ENCODE assay signal across 7 cellular contexts in genomic region chr6:143027058-143027457, GRCh38. TPM values are rescaled to one million over a fixed set of nuclear protein-coding genes. Genes with fewer than 3 reads are reported as not detected.
DNase-seq lines count a peak whose midpoint lies in the region; ATAC-seq and TF ChIP-seq lines count a peak whose summit lies in the region.

No MANE protein-coding gene starts in this region.

- H3K27me3 ChIP-seq in Peyer's patch (no peaks in the 10 kb centered on the region), hepatocyte (no peaks in the 10 kb centered on the region)

- H3K4me1 ChIP-seq in Peyer's patch: no peaks in the 10 kb centered on the region
- H3K4me1 ChIP-seq in hepatocyte (ENCODE audit: insufficient read depth): no peaks in the 10 kb centered on the region

- DNase-seq in Peyer's patch (peak in 2 of 3 donors; percentile 45 to 75), hepatocyte (ENCODE audit: low spot score) (peak; percentile 20)
- DNase-seq in activated naive CD4-positive, alpha-beta T cell treated with anti-CD3 and anti-CD28 coated beads, Interleukin-2, amount 50 U/mL, for 72 hours (ENCODE audit: low spot score in 2 of 2): peak in 1 of 2 donors; percentile 45
- DNase-seq in stimulated activated CD4-positive, alpha-beta T cell treated with anti-CD3 and anti-CD28 coated beads, Interleukin-15, amount 100 ng/mL, for 24 hours: peak; percentile 63

- H3K9me2 ChIP-seq in hepatocyte (replicated peaks; ENCODE audit: insufficient read depth): no peaks in the 10 kb centered on the region

- TF ChIP-seq CTCF in Peyer's patch (IDR thresholded peaks at IDR 0.05) (peak; percentile 37 to 57 (median 49)), hepatocyte (IDR thresholded peaks at IDR 0.05; ENCODE audit: poor library complexity) (peak; percentile 34)

- no peak overlapping the region for H3K4me3 ChIP-seq in Peyer's patch
- no peak overlapping the region for H3K4me3 ChIP-seq in hepatocyte

- H3K36me3 ChIP-seq in Peyer's patch: no peaks in the 10 kb centered on the region
- no peaks in the 10 kb centered on the region for H3K36me3 ChIP-seq in hepatocyte (replicated peaks; ENCODE audit: insufficient read depth, low read depth)

- H3K27ac Mint-ChIP-seq in activated naive CD4-positive, alpha-beta T cell treated with anti-CD3 and anti-CD28 coated beads, Interleukin-2, amount 50 U/mL, for 72 hours: no peak overlapping the region

- peaks cover 0 to 11% of the 10 kb centered on the region in 2 donors for H3K36me3 Mint-ChIP-seq in activated naive CD4-positive, alpha-beta T cell treated with anti-CD3 and anti-CD28 coated beads, Interleukin-2, amount 50 U/mL, for 72 hours

- ATAC-seq in GM19023 (IDR thresholded peaks at IDR 0.05; ENCODE audit: unreplicated experiment) (peak; percentile 64), HG03039 (IDR thresholded peaks at IDR 0.05; ENCODE audit: unreplicated experiment) (no peak), HG03571 (IDR thresholded peaks at IDR 0.05; ENCODE audit: unreplicated experiment) (no peak)
- peak; percentile 48 to 54 for ATAC-seq in activated naive CD4-positive, alpha-beta T cell treated with anti-CD3 and anti-CD28 coated beads, Interleukin-2, amount 50 U/mL, for 72 hours

- H3K79me2 ChIP-seq in hepatocyte: no peaks in the 10 kb centered on the region

- H2AFZ ChIP-seq in hepatocyte: no peak overlapping the region

- H4K20me1 ChIP-seq in hepatocyte (ENCODE audit: insufficient read depth, poor library complexity, severe bottlenecking): no peaks in the 10 kb centered on the region

- H3K9me3 ChIP-seq in Peyer's patch (no peaks in the 10 kb centered on the region), hepatocyte (ENCODE audit: low read depth) (no peaks in the 10 kb centered on the region)

- no peak overlapping the region for H3K4me2 ChIP-seq in hepatocyte

- peaks cover 0 to 10% of the 10 kb centered on the region in 2 donors for H3K9me3 Mint-ChIP-seq in activated naive CD4-positive, alpha-beta T cell treated with anti-CD3 and anti-CD28 coated beads, Interleukin-2, amount 50 U/mL, for 72 hours

- 58% methylated on average over 5 of the region's 5 CpGs for WGBS in hepatocyte (ENCODE audit: low lambda C conversion rate, missing lambda C conversion rate)

- no peak for TF ChIP-seq POLR2A in Peyer's patch (IDR thresholded peaks at IDR 0.05)

- H3K27ac ChIP-seq in Peyer's patch: no peak overlapping the region
- no peak overlapping the region for H3K27ac ChIP-seq in hepatocyte

RNA-seq across cellular contexts. Expression of gene AIG1, which starts 33.6 kb away (rescaled TPM):
- total RNA-seq in Peyer's patch: 100 to 1,000 TPM in 1 of 4 donors, 10 to 100 TPM in 2, 1 to 10 TPM in 1; 9.1 to 133 (median 84.9) TPM
- 10 to 100 TPM; 15.5 to 34.8 TPM for total RNA-seq in activated naive CD4-positive, alpha-beta T cell treated with anti-CD3 and anti-CD28 coated beads, Interleukin-2, amount 50 U/mL, for 72 hours
- 102 and 103 TPM in 2 replicates for total RNA-seq in hepatocyte
- 75.8 and 92.8 TPM in 2 replicates for polyA plus RNA-seq in hepatocyte

Comparison
In these comparisons a context has a peak if more than half of its experiments do, and no peak if none do; other contexts are left out.
1. ATAC-seq: peak in GM19023 (single experiment) and activated naive CD4-positive, alpha-beta T cell treated with anti-CD3 and anti-CD28 coated beads, Interleukin-2, amount 50 U/mL, for 72 hours (2 of 2); none in HG03039 (single experiment) and HG03571 (single experiment).